In genomic region chr20:1535420-1536175, GRCh38 we compare ENCODE assay signal across 1 cellular context.
TF ChIP-seq lines count a peak whose summit lies in the region.

No MANE protein-coding gene starts in this region.

TF ChIP-seq in HepG2, 621 proteins besides CTCF, POLR2A, EP300 and RAD21 (continued from another document):
- TF ChIP-seq ZBTB4 (CRISPR knock-in tag; IDR thresholded peaks at IDR 0.05; ENCODE audit: borderline replicate concordance) (no peak), SMYD3 (CRISPR knock-in tag; IDR thresholded peaks at IDR 0.05) (no peak), PTBP1 (IDR thresholded peaks at IDR 0.05; ENCODE audit: low read depth, low read length, poor library complexity, severe bottlenecking) (no peak), DNMT1 (CRISPR knock-in tag; IDR thresholded peaks at IDR 0.05) (no peak), FOXK2 (IDR thresholded peaks at IDR 0.05) (no peak), ZFY (CRISPR knock-in tag; IDR thresholded peaks at IDR 0.05) (no peak), NR1H2 (CRISPR knock-in tag; IDR thresholded peaks at IDR 0.05; ENCODE audit: borderline replicate concordance, low read depth) (no peak), ZNF501 (CRISPR knock-in tag; IDR thresholded peaks at IDR 0.05) (no peak), PPARG (CRISPR knock-in tag; conservative IDR thresholded peaks at IDR 0.05) (no peak), ZNF160 (CRISPR knock-in tag; IDR thresholded peaks at IDR 0.05) (no peak), HNRNPK (IDR thresholded peaks at IDR 0.05; ENCODE audit: low read depth, low read length, poor library complexity, severe bottlenecking) (no peak), KLF12 (CRISPR knock-in tag; IDR thresholded peaks at IDR 0.05; ENCODE audit: borderline replicate concordance) (no peak), SP2 (CRISPR knock-in tag; IDR thresholded peaks at IDR 0.05) (no peak), XRCC5 (optimal IDR thresholded peaks at IDR 0.05; ENCODE audit: low read length) (no peak)
